In the genomic region with DNA sequence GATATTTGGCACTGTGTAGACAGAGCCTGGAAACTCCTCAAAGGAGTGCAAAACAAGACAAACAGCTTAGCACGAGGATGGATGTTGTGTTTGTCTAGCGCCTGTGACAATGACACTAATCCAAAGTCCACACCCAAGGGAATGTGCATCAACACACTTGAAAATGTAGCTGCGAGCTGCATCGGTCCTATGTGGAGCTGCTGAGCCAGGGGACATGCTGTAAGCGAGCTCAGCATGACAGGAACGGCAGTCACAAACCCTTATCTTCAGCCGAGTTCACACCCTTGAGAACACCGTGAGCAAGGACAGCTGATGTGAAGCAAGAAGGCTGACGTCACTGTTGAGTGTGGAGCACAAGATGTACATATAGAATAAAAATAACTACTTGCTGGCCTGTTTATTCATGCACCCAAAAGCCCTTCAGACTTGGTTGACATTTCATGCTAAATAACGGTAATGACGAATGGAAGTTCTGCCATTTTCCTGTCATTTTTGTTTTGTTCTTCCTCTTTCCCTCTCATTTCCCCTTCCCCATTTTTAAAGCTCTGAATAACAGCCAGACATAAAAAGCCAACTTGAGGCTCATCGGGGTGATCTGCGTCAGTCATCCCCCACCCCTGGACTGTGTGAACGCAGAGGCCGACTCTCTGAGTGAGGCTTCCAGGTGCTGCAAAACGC, we compare ENCODE assay signal across 1 cellular context.
TF ChIP-seq lines count a peak whose summit lies in the region.

No MANE protein-coding gene starts in this region.

TF ChIP-seq in K562, 482 proteins besides CTCF, POLR2A, EP300 and RAD21 (continued from another document):
- TF ChIP-seq ZNF280A (IDR thresholded peaks at IDR 0.05; ENCODE audit: low read depth, partially characterized antibody), result no peak
TF ChIP-seq in K562: peak in this region for 33.
